In the genomic region with DNA sequence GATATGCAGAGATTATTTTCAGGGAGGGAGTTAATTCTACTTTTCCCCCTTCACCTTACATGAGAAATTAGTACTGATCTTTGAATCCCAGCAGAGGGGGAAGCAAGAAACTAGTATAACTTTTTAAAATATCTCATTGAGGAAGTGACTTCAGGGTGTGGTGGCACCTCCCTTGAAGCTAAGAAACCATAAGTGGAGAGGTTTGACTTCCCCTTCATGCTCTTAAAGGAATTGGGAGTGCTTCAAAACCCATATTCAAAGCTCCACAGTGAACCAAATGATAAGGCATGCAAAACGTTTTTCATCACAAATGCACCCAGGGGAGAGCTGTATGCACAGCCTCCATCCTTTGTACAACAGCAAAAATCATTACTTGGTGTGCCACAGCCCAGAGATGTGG, we compare ENCODE assay signal across 15 cellular contexts. TPM values are rescaled to one million over a fixed set of nuclear protein-coding genes. Genes with fewer than 3 reads are reported as not detected.
DNase-seq lines count a peak whose midpoint lies in the region; ATAC-seq and TF ChIP-seq lines count a peak whose summit lies in the region.
"Had no signal": no experiment of that assay in that cellular context is flagged by ENCODE, and none has a peak within 500 bp of the region (broad histone marks: within the 10 kb centered on the region; RNA-seq: fewer than 3 reads in every experiment).

No MANE protein-coding gene starts in this region.

- no peak for TF ChIP-seq CTCF in breast epithelium (IDR thresholded peaks at IDR 0.05)

- no peak overlapping the region for H3K4me3 ChIP-seq in effector memory CD4-positive, alpha-beta T cell (ENCODE audit: insufficient read depth, low read depth, low read length, poor library complexity, severe bottlenecking)
- no peak overlapping the region for H3K4me3 ChIP-seq in breast epithelium

- no peak overlapping the region for H3K27ac Mint-ChIP-seq in activated naive CD4-positive, alpha-beta T cell treated with anti-CD3 and anti-CD28 coated beads, Interleukin-2, amount 50 U/mL, for 72 hours
- H3K27ac Mint-ChIP-seq: mesothelial cell of epicardium had no signal

- H3K36me3 ChIP-seq in effector memory CD4-positive, alpha-beta T cell (ENCODE audit: control insufficient read depth, insufficient read depth, low read length) = no peaks in the 10 kb centered on the region
- H3K36me3 ChIP-seq in breast epithelium = no peaks in the 10 kb centered on the region

- no peaks in the 10 kb centered on the region for H3K4me1 ChIP-seq in effector memory CD4-positive, alpha-beta T cell (ENCODE audit: control insufficient read depth, insufficient read depth, low read length, poor library complexity, severe bottlenecking)
- no peaks in the 10 kb centered on the region for H3K4me1 ChIP-seq in breast epithelium

- H3K9me3 Mint-ChIP-seq in activated naive CD4-positive, alpha-beta T cell treated with anti-CD3 and anti-CD28 coated beads, Interleukin-2, amount 50 U/mL, for 72 hours = no peaks in the 10 kb centered on the region
- H3K9me3 Mint-ChIP-seq: activated T-cell treated with anti-CD3 and anti-CD28 coated beads, Interleukin-2, amount 50 U/mL, for 4 hours; central memory CD8-positive, alpha-beta T cell had no signal

- DNase-seq in AML-193 (lab: John Stamatoyannopoulos, UW) = peak; percentile 50 to 51
- peak; percentile 41 for DNase-seq in SIG-M5 (lab: John Stamatoyannopoulos, UW)
- DNase-seq in activated naive CD4-positive, alpha-beta T cell treated with anti-CD3 and anti-CD28 coated beads, Interleukin-2, amount 50 U/mL, for 72 hours (ENCODE audit: low spot score in 2 of 2) = no peak
- DNase-seq in activated CD8-positive, alpha-beta memory T cell treated with anti-CD3 and anti-CD28 coated beads, Interleukin-2, amount 50 U/mL, for 48 hours = no peak
- no peak for DNase-seq in effector memory CD4-positive, alpha-beta T cell
- no peak for DNase-seq in breast epithelium (ENCODE audit: low spot score in 2 of 2)
- DNase-seq: activated T-cell treated with anti-CD3 and anti-CD28 coated beads, Interleukin-2, amount 50 U/mL, for 4 hours; foreskin melanocyte; small intestine; stimulated activated naive CD4-positive, alpha-beta T cell treated with Interleukin-2 at 50 U/mL for 16 hours; T-helper 1 cell had no signal

- H3K27ac ChIP-seq in effector memory CD4-positive, alpha-beta T cell (ENCODE audit: insufficient read depth, low read length, poor library complexity, severe bottlenecking) = no peak overlapping the region
- no peak overlapping the region for H3K27ac ChIP-seq in breast epithelium

- intact Hi-C loops in breast epithelium (cut with DNase I; ENCODE audit: low total_unique reads) = no loop called here

- no peak for TF ChIP-seq POLR2A in breast epithelium (IDR thresholded peaks at IDR 0.05)

- no peaks in the 10 kb centered on the region for H3K27me3 ChIP-seq in effector memory CD4-positive, alpha-beta T cell (replicated peaks; ENCODE audit: control insufficient read depth, insufficient read depth, low read length, poor library complexity, severe bottlenecking)
- no peaks in the 10 kb centered on the region for H3K27me3 ChIP-seq in breast epithelium

- ATAC-seq in GM19025 (IDR thresholded peaks at IDR 0.05; ENCODE audit: low read depth, unreplicated experiment) = peak; percentile 57
- peak; percentile 86 for ATAC-seq in HG02885 (IDR thresholded peaks at IDR 0.05; ENCODE audit: poor library complexity, unreplicated experiment)
- ATAC-seq in activated naive CD4-positive, alpha-beta T cell treated with anti-CD3 and anti-CD28 coated beads, Interleukin-2, amount 50 U/mL, for 72 hours = no peak
- ATAC-seq: activated T-cell treated with anti-CD3 and anti-CD28 coated beads, Interleukin-2, amount 50 U/mL, for 4 hours had no signal

- no peaks in the 10 kb centered on the region for H3K36me3 Mint-ChIP-seq in activated naive CD4-positive, alpha-beta T cell treated with anti-CD3 and anti-CD28 coated beads, Interleukin-2, amount 50 U/mL, for 72 hours
- H3K36me3 Mint-ChIP-seq: mesothelial cell of epicardium had no signal

- no peaks in the 10 kb centered on the region for H3K9me3 ChIP-seq in effector memory CD4-positive, alpha-beta T cell (ENCODE audit: control insufficient read depth, low read length)
- H3K9me3 ChIP-seq in breast epithelium = no peaks in the 10 kb centered on the region

RNA-seq across cellular contexts. Expression of gene MS4A14, which starts 0.5 kb away (rescaled TPM):
- not detected for total RNA-seq in activated naive CD4-positive, alpha-beta T cell treated with anti-CD3 and anti-CD28 coated beads, Interleukin-2, amount 50 U/mL, for 72 hours
- 1 to 10 TPM; 2.3 to 6.7 (median 2.5) TPM for total RNA-seq in breast epithelium
- total RNA-seq: activated T-cell treated with anti-CD3 and anti-CD28 coated beads, Interleukin-2, amount 50 U/mL, for 4 hours; mesothelial cell of epicardium had no signal

RNA-seq across cellular contexts. Expression of gene MS4A7, which starts 18.5 kb away (rescaled TPM):
- total RNA-seq in activated naive CD4-positive, alpha-beta T cell treated with anti-CD3 and anti-CD28 coated beads, Interleukin-2, amount 50 U/mL, for 72 hours = not detected
- total RNA-seq in breast epithelium = 100 to 1,000 TPM in 1 of 3 donors, 10 to 100 TPM in 2; 39.0 to 105 (median 45.4) TPM
- total RNA-seq: mesothelial cell of epicardium had no signal

RNA-seq across cellular contexts. Expression of gene MS4A5, which starts 32.6 kb away (rescaled TPM):
- total RNA-seq in activated naive CD4-positive, alpha-beta T cell treated with anti-CD3 and anti-CD28 coated beads, Interleukin-2, amount 50 U/mL, for 72 hours = not detected
- not detected for total RNA-seq in breast epithelium
- total RNA-seq: activated T-cell treated with anti-CD3 and anti-CD28 coated beads, Interleukin-2, amount 50 U/mL, for 4 hours; mesothelial cell of epicardium had no signal

RNA-seq across cellular contexts. Expression of gene MS4A1, which starts 58.9 kb away (rescaled TPM):
- under 1 TPM in 1 of 2 donors, not detected in 1; 0.27 TPM for total RNA-seq in activated naive CD4-positive, alpha-beta T cell treated with anti-CD3 and anti-CD28 coated beads, Interleukin-2, amount 50 U/mL, for 72 hours
- total RNA-seq in breast epithelium = 1 to 10 TPM in 2 of 3 donors, not detected in 1; 1.5 to 1.6 TPM
- total RNA-seq: mesothelial cell of epicardium had no signal

Comparison
In these comparisons a context has a peak if more than half of its experiments do, and no peak if none do; other contexts are left out.
1. DNase-seq: peak in AML-193 (2 of 2) and SIG-M5 (single experiment); none in activated naive CD4-positive, alpha-beta T cell treated with anti-CD3 and anti-CD28 coated beads, Interleukin-2, amount 50 U/mL, for 72 hours (0 of 2), activated CD8-positive, alpha-beta memory T cell treated with anti-CD3 and anti-CD28 coated beads, Interleukin-2, amount 50 U/mL, for 48 hours (single experiment), effector memory CD4-positive, alpha-beta T cell (0 of 3) and breast epithelium (0 of 2).
2. ATAC-seq: peak in GM19025 (single experiment) and HG02885 (single experiment); none in activated naive CD4-positive, alpha-beta T cell treated with anti-CD3 and anti-CD28 coated beads, Interleukin-2, amount 50 U/mL, for 72 hours (0 of 2).
3. RNA of gene MS4A7, which starts 18.5 kb away (total RNA-seq): 39.0 to 105 TPM in breast epithelium; not detected in activated naive CD4-positive, alpha-beta T cell treated with anti-CD3 and anti-CD28 coated beads, Interleukin-2, amount 50 U/mL, for 72 hours; every median in the first group is over 10 times any median in the second.